Comparison of ENCODE assay signal across 12 cellular contexts in genomic region chr10:3961082-3961481, GRCh38.
DNase-seq lines count a peak whose midpoint lies in the region; ATAC-seq and TF ChIP-seq lines count a peak whose summit lies in the region.
"Had no signal": no experiment of that assay in that cellular context is flagged by ENCODE, and none has a peak within 500 bp of the region (broad histone marks: within the 10 kb centered on the region; RNA-seq: fewer than 3 reads in every experiment).

No MANE protein-coding gene starts in this region.

- H3K4me3 ChIP-seq in RWPE2 (ENCODE audit: severe bottlenecking) = no peak overlapping the region
- H3K4me3 ChIP-seq: SJSA1 had no signal

- ATAC-seq in GM18498 (IDR thresholded peaks at IDR 0.05; ENCODE audit: unreplicated experiment) (peak; percentile 74), GM21786 (IDR thresholded peaks at IDR 0.05; ENCODE audit: unreplicated experiment) (peak; percentile 48), RWPE2 (ENCODE audit: low read depth) (peak; percentile 23; the same call in 1 of the 3 replicates), GM21528 (IDR thresholded peaks at IDR 0.05; ENCODE audit: low FRiP score, unreplicated experiment) (no peak), HG03521 (IDR thresholded peaks at IDR 0.05; ENCODE audit: unreplicated experiment) (no peak), HG02884 (IDR thresholded peaks at IDR 0.05; ENCODE audit: unreplicated experiment) (no peak)

- no peak for DNase-seq in RWPE2 (ENCODE audit: low spot score)
- DNase-seq in germinal center (ENCODE audit: low spot score) = peak; percentile 13
- DNase-seq in AML-193 (lab: John Stamatoyannopoulos, UW) = no peak
- DNase-seq: islet precursor cell, NCI-H187 treated with DMSO at 0.1 percent for 48 hours had no signal

- no peaks in the 10 kb centered on the region for H3K9me3 ChIP-seq in RWPE2 (ENCODE audit: severe bottlenecking)
- H3K9me3 ChIP-seq: SJSA1 had no signal

- no peaks in the 10 kb centered on the region for H3K36me3 ChIP-seq in RWPE2 (ENCODE audit: low read depth)
- H3K36me3 ChIP-seq: SJSA1 had no signal

- H3K27me3 ChIP-seq in RWPE2 (ENCODE audit: insufficient read depth, poor library complexity, severe bottlenecking) = no peaks in the 10 kb centered on the region
- H3K27me3 ChIP-seq: SJSA1 had no signal

- H3K27ac ChIP-seq in RWPE2 (ENCODE audit: poor library complexity, severe bottlenecking) = no peak overlapping the region
- H3K27ac ChIP-seq: parathyroid adenoma, SJSA1 had no signal

- no peak for TF ChIP-seq CTCF in RWPE2 (IDR thresholded peaks at IDR 0.05; ENCODE audit: poor library complexity, severe bottlenecking)

- peaks cover 7% of the 10 kb centered on the region for H3K4me1 ChIP-seq in RWPE2 (ENCODE audit: insufficient read depth, poor library complexity, severe bottlenecking)
- H3K4me1 ChIP-seq: parathyroid adenoma had no signal

Comparison
In these comparisons a context has a peak if more than half of its experiments do, and no peak if none do; other contexts are left out.
1. ATAC-seq: peak in GM18498 (single experiment), GM21786 (single experiment) and RWPE2 (single experiment); none in GM21528 (single experiment), HG03521 (single experiment) and HG02884 (single experiment).